Comparison of ENCODE assay signal across 1 cellular context in genomic region chr15:65971741-65971995, GRCh38.
TF ChIP-seq lines count a peak whose summit lies in the region.

No MANE protein-coding gene starts in this region.

TF ChIP-seq in H1, 55 proteins besides CTCF, POLR2A, EP300 and RAD21 (continued from another document):
- TF ChIP-seq CHD7 (IDR thresholded peaks at IDR 0.05; ENCODE audit: insufficient replicate concordance, low read length) (no peak), POU5F1 (IDR thresholded peaks at IDR 0.05; ENCODE audit: low read depth, low read length) (no peak), HDAC6 (IDR thresholded peaks at IDR 0.05; ENCODE audit: low read depth, low read length) (no peak)
TF ChIP-seq in H1: peak in this region for 0.
